Comparison of ENCODE assay signal across 16 cellular contexts in the genomic region with DNA sequence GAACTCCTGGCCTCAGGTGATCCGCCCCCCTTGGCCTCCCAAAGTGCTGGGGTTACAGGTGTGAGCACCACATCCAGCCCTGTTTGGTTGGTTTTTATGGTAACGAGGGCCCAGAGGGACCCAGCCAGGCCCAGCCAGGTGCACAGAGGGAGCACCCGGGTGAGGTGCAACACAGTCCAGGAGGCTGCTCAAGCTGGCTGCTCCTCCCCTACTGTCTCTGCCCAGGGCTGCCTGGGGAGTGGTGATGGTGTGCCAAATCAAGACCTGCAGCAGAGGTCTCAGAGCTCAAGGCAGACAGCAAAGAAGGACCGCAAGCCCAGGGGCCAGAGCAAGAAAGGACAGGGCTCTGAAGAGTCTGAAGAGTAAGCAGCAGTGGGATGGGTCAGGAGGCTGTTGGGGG. TPM values are rescaled to one million over a fixed set of nuclear protein-coding genes. Genes with fewer than 3 reads are reported as not detected.
DNase-seq lines count a peak whose midpoint lies in the region; ATAC-seq, FAIRE-seq and TF ChIP-seq lines count a peak whose summit lies in the region.
"Had no signal": no experiment of that assay in that cellular context is flagged by ENCODE, and none has a peak within 500 bp of the region (broad histone marks: within the 10 kb centered on the region; RNA-seq: fewer than 3 reads in every experiment).

No MANE protein-coding gene starts in this region.

- H2AFZ ChIP-seq in GM23338, result no peak overlapping the region
- H2AFZ ChIP-seq in hepatocyte, result no peak overlapping the region
- H2AFZ ChIP-seq: GM23248 had no signal

- ATAC-seq in GM23338 (peak; percentile 5), HG02798 (IDR thresholded peaks at IDR 0.05; ENCODE audit: poor library complexity, unreplicated experiment) (no peak), GM21447 (IDR thresholded peaks at IDR 0.05; ENCODE audit: unreplicated experiment) (no peak)

- H3K9me2 ChIP-seq in GM23338 (ENCODE audit: insufficient read depth) (no peaks in the 10 kb centered on the region), hepatocyte (replicated peaks; ENCODE audit: insufficient read depth) (no peaks in the 10 kb centered on the region)

- H3K9me3 ChIP-seq in kidney (ENCODE audit: control insufficient read depth in 1 of 2, low read length in 2 of 2) (no peaks in the 10 kb centered on the region), hepatocyte (ENCODE audit: low read depth) (no peaks in the 10 kb centered on the region)

- no peaks in the 10 kb centered on the region for H4K20me1 ChIP-seq in GM23338 (replicated peaks; ENCODE audit: insufficient read depth)
- H4K20me1 ChIP-seq in hepatocyte (ENCODE audit: insufficient read depth, poor library complexity, severe bottlenecking), result no peaks in the 10 kb centered on the region

- H3K79me2 ChIP-seq in GM23338 (replicated peaks; ENCODE audit: insufficient read depth), result no peaks in the 10 kb centered on the region
- no peaks in the 10 kb centered on the region for H3K79me2 ChIP-seq in hepatocyte

- intact Hi-C loops in kidney (cut with DNase I), result no loop called here

- peaks cover 9% of the 10 kb centered on the region for H3K27me3 Mint-ChIP-seq in GM23338 (ENCODE audit: insufficient read depth, low read depth, poor library complexity)

- 84% methylated on average over 4 of the region's 4 CpGs for WGBS in hepatocyte (ENCODE audit: low lambda C conversion rate, missing lambda C conversion rate)

- H3K36me3 Mint-ChIP-seq in GM23338 (ENCODE audit: low read depth), result peaks cover 2% of the 10 kb centered on the region; the same call in 1 of the 3 replicates

- H3K9ac ChIP-seq in kidney (ENCODE audit: low read length in 2 of 2), result no peak overlapping the region
- H3K9ac ChIP-seq: GM23248 had no signal

- no peak for FAIRE-seq in kidney (lab: Jason Lieb, UNC)

- no peak for TF ChIP-seq CTCF in GM23338 (conservative IDR thresholded peaks at IDR 0.05; ENCODE audit: low read depth in 2 of 2)
- TF ChIP-seq CTCF in kidney (IDR thresholded peaks at IDR 0.05; ENCODE audit: borderline replicate concordance, extremely low read depth, insufficient read depth), result no peak
- no peak for TF ChIP-seq CTCF in hepatocyte (IDR thresholded peaks at IDR 0.05; ENCODE audit: poor library complexity)

- peaks cover 28% of the 10 kb centered on the region for H3K4me1 Mint-ChIP-seq in GM23338

- H3F3A ChIP-seq in GM23338 (replicated peaks; ENCODE audit: low read depth), result peaks cover 9% of the 10 kb centered on the region; the same call in 1 of the 2 replicates

- no peak overlapping the region for H3K27ac Mint-ChIP-seq in GM23338
- H3K27ac Mint-ChIP-seq: HFFc6 had no signal

- no peak for DNase-seq in GM23338 (ENCODE audit: low spot score)
- peak; percentile 33 for DNase-seq in RPMI8226
- DNase-seq in kidney, result peak; percentile 36
- no peak for DNase-seq in hepatocyte (ENCODE audit: low spot score)
- DNase-seq: C1 segment of cervical spinal cord, DMS 273 treated with DMSO at 0.1 percent for 48 hours, GM23248, HFFc6, Kasumi-1, NCI-H82 had no signal

- peak overlapping the region; percentile 47; the same call in 1 of the 2 replicates for H3K4me3 ChIP-seq in GM23338
- no peak overlapping the region for H3K4me3 ChIP-seq in kidney (ENCODE audit: low read length in 2 of 2)
- no peak overlapping the region for H3K4me3 ChIP-seq in hepatocyte
- H3K4me3 ChIP-seq: GM23248 had no signal

- H3K27ac ChIP-seq in GM23338 (ENCODE audit: low read depth) (peak overlapping the region; percentile 78), kidney (ENCODE audit: low read depth in 2 of 2, low read length in 2 of 2) (no peak overlapping the region), hepatocyte (no peak overlapping the region)
- H3K27ac ChIP-seq: GM23248, HL-60 had no signal

- no peaks in the 10 kb centered on the region for H3K36me3 ChIP-seq in GM23338 (ENCODE audit: insufficient read depth)
- H3K36me3 ChIP-seq in kidney (ENCODE audit: control insufficient read depth in 1 of 2, insufficient read depth in 2 of 2, low read length in 2 of 2), result no peaks in the 10 kb centered on the region
- H3K36me3 ChIP-seq in hepatocyte (replicated peaks; ENCODE audit: insufficient read depth, low read depth), result no peaks in the 10 kb centered on the region

- peak overlapping the region; percentile 76 for H3K4me2 ChIP-seq in GM23338
- H3K4me2 ChIP-seq in hepatocyte, result no peak overlapping the region

- H3K9me3 Mint-ChIP-seq in GM23338, result no peaks in the 10 kb centered on the region
- H3K9me3 Mint-ChIP-seq: HFFc6 had no signal

- H3K4me1 ChIP-seq in GM23338 (ENCODE audit: insufficient read depth) (peaks cover 20% of the 10 kb centered on the region), kidney (ENCODE audit: control insufficient read depth in 1 of 2, insufficient read depth in 1 of 2, low read depth in 1 of 2, low read length in 2 of 2) (no peaks in the 10 kb centered on the region), hepatocyte (ENCODE audit: insufficient read depth) (no peaks in the 10 kb centered on the region)

- no peak overlapping the region for H3K4me3 Mint-ChIP-seq in GM23338
- H3K4me3 Mint-ChIP-seq: HFFc6 had no signal

- no peaks in the 10 kb centered on the region for H3K27me3 ChIP-seq in GM23338 (ENCODE audit: insufficient read depth)
- H3K27me3 ChIP-seq in hepatocyte, result no peaks in the 10 kb centered on the region

TF ChIP-seq in GM23338, 12 proteins besides CTCF, POLR2A, EP300 and RAD21 (continues in another document):
- TF ChIP-seq ZNF114 (CRISPR knock-in tag; IDR thresholded peaks at IDR 0.05) (no peak), NANOG (IDR thresholded peaks at IDR 0.05; ENCODE audit: borderline replicate concordance) (no peak), JUNB (IDR thresholded peaks at IDR 0.05; ENCODE audit: unreplicated experiment) (no peak)

RNA-seq across cellular contexts. Expression of a gene that starts 1.4 kb away (rescaled TPM):
- total RNA-seq in GM23338 (2014; rRNA removed; shearing (Covaris generic)), result 1.1 and 2.0 TPM in 2 replicates
- polyA plus RNA-seq in GM23338 (2016; fragmentation: Nextera tagmentation; extraction: Ambion mirVana) (1.6 and 2.5 TPM in 2 replicates), kidney (ENCODE audit: insufficient read depth, low read depth, low replicate concordance) (not detected), hepatocyte (not detected in 2 replicates)
- total RNA-seq in kidney (not detected), hepatocyte (not detected in 2 replicates)
- total RNA-seq: A172, Daoy, GM23248, RPMI7951 had no signal
- polyA plus RNA-seq: GM23248 had no signal

RNA-seq across cellular contexts. Expression of a gene that starts 14.9 kb away (rescaled TPM):
- total RNA-seq in GM23338 (2014; rRNA removed; shearing (Covaris generic)), result 43.9 and 55.8 TPM in 2 replicates
- polyA plus RNA-seq in GM23338 (2016; fragmentation: Nextera tagmentation; extraction: Ambion mirVana) (91.0 and 105 TPM in 2 replicates), kidney (ENCODE audit: insufficient read depth, low read depth, low replicate concordance) (48.7 TPM), hepatocyte (34.1 and 37.5 TPM in 2 replicates)
- total RNA-seq in kidney (48.6 TPM), hepatocyte (10.9 and 32.5 TPM in 2 replicates)

RNA-seq across cellular contexts. Expression of a gene that starts 27.4 kb away (rescaled TPM):
- 83.0 and 121 TPM in 2 replicates for total RNA-seq in GM23338 (2014; rRNA removed; shearing (Covaris generic))
- polyA plus RNA-seq in GM23338 (2016; fragmentation: Nextera tagmentation; extraction: Ambion mirVana) (294 and 358 TPM in 2 replicates), kidney (ENCODE audit: insufficient read depth, low read depth, low replicate concordance) (150 TPM), hepatocyte (158 and 173 TPM in 2 replicates)
- total RNA-seq in kidney (51.2 TPM), hepatocyte (59.1 and 65.3 TPM in 2 replicates)

RNA-seq across cellular contexts. Expression of a gene that starts 27.8 kb away (rescaled TPM):
- total RNA-seq in GM23338 (2014; rRNA removed; shearing (Covaris generic)), result 21.6 and 23.2 TPM in 2 replicates
- 16.8 and 18.6 TPM in 2 replicates for polyA plus RNA-seq in GM23338 (2016; fragmentation: Nextera tagmentation; extraction: Ambion mirVana)
- total RNA-seq in kidney, result 38.0 TPM
- 52.0 TPM for polyA plus RNA-seq in kidney (ENCODE audit: insufficient read depth, low read depth, low replicate concordance)
- total RNA-seq in hepatocyte, result 20.8 and 26.3 TPM in 2 replicates
- polyA plus RNA-seq in hepatocyte, result 53.2 and 59.3 TPM in 2 replicates

RNA-seq across cellular contexts. Expression of a gene that starts 46.5 kb away (rescaled TPM):
- 10.1 and 14.6 TPM in 2 replicates for total RNA-seq in GM23338 (2014; rRNA removed; shearing (Covaris generic))
- polyA plus RNA-seq in GM23338 (2016; fragmentation: Nextera tagmentation; extraction: Ambion mirVana) (17.1 and 20.1 TPM in 2 replicates), kidney (ENCODE audit: insufficient read depth, low read depth, low replicate concordance) (0.37 TPM), hepatocyte (16.5 and 20.1 TPM in 2 replicates)
- total RNA-seq in kidney (3.2 TPM), hepatocyte (4.5 and 4.7 TPM in 2 replicates)

Comparison
In these comparisons a context has a peak if more than half of its experiments do, and no peak if none do; other contexts are left out.
1. DNase-seq: peak in RPMI8226 (single experiment) and kidney (single experiment); none in GM23338 (single experiment) and hepatocyte (single experiment).